In the genomic region with DNA sequence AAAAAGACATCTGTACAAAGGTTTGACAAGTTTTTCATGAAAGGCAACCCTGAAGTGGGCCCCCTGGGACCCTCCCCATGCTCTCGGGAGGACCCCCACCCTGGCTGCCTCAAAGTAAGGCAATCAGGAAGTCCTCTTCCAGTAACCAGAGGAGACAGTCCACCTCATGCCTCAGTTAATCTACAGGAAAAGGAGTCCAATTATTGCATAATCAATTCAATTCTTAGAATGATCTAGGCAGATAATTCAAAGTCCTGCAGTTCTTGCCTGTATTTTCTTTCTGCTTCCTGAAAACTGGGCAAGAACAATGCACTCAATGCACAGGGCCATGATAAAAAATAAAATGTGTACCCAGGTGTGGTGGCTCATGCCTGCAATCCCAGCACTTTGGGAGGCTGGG, we compare ENCODE assay signal across 18 cellular contexts.
"Had no signal": no experiment of that assay in that cellular context is flagged by ENCODE, and none has a peak within 500 bp of the region (broad histone marks: within the 10 kb centered on the region; RNA-seq: fewer than 3 reads in every experiment).

No MANE protein-coding gene starts in this region.

- H3K4me2 ChIP-seq: smooth muscle cell had no signal

- H3K9me3 ChIP-seq: heart left ventricle, neutrophil had no signal

- ATAC-seq: activated CD8-positive, alpha-beta T cell treated with anti-CD3 and anti-CD28 coated beads for 36 hours; activated naive CD4-positive, alpha-beta T cell treated with anti-CD3 and anti-CD28 coated beads, Interleukin-2, amount 50 U/mL, for 72 hours; heart left ventricle; natural killer cell; right cardiac atrium; stimulated activated naive CD8-positive, alpha-beta T cell treated with anti-CD3 and anti-CD28 coated beads, Interleukin-15, Interleukin-2, amounts not matched to agents 100 U/mL and 50 U/mL, for 24 hours had no signal

- H3K27ac ChIP-seq: cardiac muscle cell, heart left ventricle, neutrophil had no signal

- FAIRE-seq: frontal cortex, urothelium cell line had no signal

- H3K36me3 ChIP-seq: cardiac muscle cell had no signal

- DNase-seq: activated B cell treated with CpG ODN at 0.5 μM for 24 hours; activated CD4-positive, alpha-beta T cell treated with anti-CD3 and anti-CD28 coated beads for 48 hours; activated CD8-positive, alpha-beta T cell treated with anti-CD3 and anti-CD28 coated beads for 36 hours; activated gamma-delta T cell; activated T-cell treated with anti-CD3 and anti-CD28 coated beads, Interleukin-2, amount 50 U/mL, for 48 hours; heart left ventricle; natural killer cell; right cardiac atrium; stimulated activated CD4-positive, alpha-beta T cell treated with anti-CD3 and anti-CD28 coated beads, Interleukin-4, amount 100 ng/mL, for 4 hours; stimulated activated CD8-positive, alpha-beta memory T cell treated with anti-CD3 and anti-CD28 coated beads, Interleukin-4, amount 100 ng/mL, for 48 hours; stimulated activated naive CD8-positive, alpha-beta T cell treated with anti-CD3 and anti-CD28 coated beads, Interleukin-15, Interleukin-2, amounts not matched to agents 100 U/mL and 50 U/mL, for 24 hours; T-helper 2 cell had no signal

- H3K4me3 ChIP-seq: cardiac muscle cell, heart left ventricle, smooth muscle cell had no signal

- H3K27me3 ChIP-seq: cardiac muscle cell, heart left ventricle, neutrophil had no signal
